25 cellular contexts compared by ENCODE assay signal in the genomic region with DNA sequence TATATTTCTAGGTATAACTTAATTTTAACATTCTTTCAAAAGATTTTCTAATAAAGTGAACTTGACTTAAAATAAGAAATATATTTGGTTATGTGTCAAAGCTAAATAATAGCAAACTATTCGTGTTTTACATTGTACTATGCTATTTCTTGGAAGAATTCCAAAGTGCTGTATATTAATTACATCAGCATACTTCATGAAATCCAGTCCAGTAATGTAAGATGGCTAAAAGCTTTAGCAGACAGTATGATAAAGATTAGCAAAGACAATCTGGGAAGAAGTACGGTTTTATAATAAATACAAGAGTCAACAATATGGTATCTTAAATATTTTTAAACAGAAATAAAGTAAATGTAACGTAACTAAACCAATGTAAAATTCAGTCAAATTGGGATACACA.
"Had no signal": no experiment of that assay in that cellular context is flagged by ENCODE, and none has a peak within 500 bp of the region (broad histone marks: within the 10 kb centered on the region; RNA-seq: fewer than 3 reads in every experiment).

No MANE protein-coding gene starts in this region.

- H3K9me3 ChIP-seq: esophagus muscularis mucosa, gastrocnemius medialis, heart right ventricle, left ventricle myocardium inferior, lower lobe of right lung, mucosa of descending colon had no signal

- H3K27ac ChIP-seq: coronary artery, dorsolateral prefrontal cortex, esophagus muscularis mucosa, gastrocnemius medialis, heart right ventricle, left ventricle myocardium inferior, lower lobe of right lung had no signal

- H3K36me3 ChIP-seq: esophagus muscularis mucosa, gastrocnemius medialis, heart right ventricle, left ventricle myocardium inferior, lower lobe of right lung had no signal

- FAIRE-seq: colon, endothelial cell of umbilical vein had no signal

- H3K4me1 ChIP-seq: esophagus muscularis mucosa, gastrocnemius medialis, heart right ventricle, left ventricle myocardium inferior, lower lobe of right lung had no signal

- H3K27me3 ChIP-seq: dorsolateral prefrontal cortex, esophagus muscularis mucosa, gastrocnemius medialis, heart right ventricle had no signal

- H3K4me3 ChIP-seq: coronary artery, dorsolateral prefrontal cortex, esophagus muscularis mucosa, gastrocnemius medialis, heart right ventricle, left ventricle myocardium inferior, lower lobe of right lung, mucosa of descending colon had no signal

- DNase-seq: dermis blood vessel endothelial cell; dorsolateral prefrontal cortex; effector CD4-positive, alpha-beta T cell; effector memory CD4-positive, alpha-beta T cell; foreskin melanocyte; gastrocnemius medialis; glutamatergic neuron; head of caudate nucleus; heart right ventricle; hippocampal formation; islet precursor cell; kidney; kidney glomerular epithelial cell; left colon; left ventricle myocardium inferior; lower lobe of right lung; mesenchymal stem cell; mucosa of descending colon; naive B cell; naive thymus-derived CD8-positive, alpha-beta T cell had no signal

- ATAC-seq: gastrocnemius medialis; heart right ventricle; left colon; left lobe of liver; lower lobe of right lung; mucosa of descending colon; naive thymus-derived CD8-positive, alpha-beta T cell had no signal
